ENCODE assay signal across 8 cellular contexts in genomic region chr5:168047043-168047668, GRCh38.
DNase-seq lines count a peak whose midpoint lies in the region; ATAC-seq and FAIRE-seq lines count a peak whose summit lies in the region.

No MANE protein-coding gene starts in this region.

- no peak overlapping the region for H3K4me3 Mint-ChIP-seq in activated CD8-positive, alpha-beta T cell treated with anti-CD3 and anti-CD28 coated beads, Interleukin-2, amount 10 ng/mL, durations not matched to agents 7 days and 5 days

- peak; percentile 66 for FAIRE-seq in urothelium cell line (lab: Jason Lieb, UNC)

- POLR2A ChIA-PET in activated CD8-positive, alpha-beta T cell treated with anti-CD3 and anti-CD28 coated beads, Interleukin-2, amount 10 ng/mL, durations not matched to agents 7 days and 5 days (lab: Charles Lee) = no interaction called here

- in situ Hi-C loops in G401 (cut with HindIII; ENCODE audit: low sequenced_read_pairs) = no loop called here

- DNase-seq in G401 (ENCODE audit: low spot score) = peak; percentile 79
- peak; percentile 57 for DNase-seq in NCI-H146 treated with DMSO at 0.1 percent for 48 hours (lab: John Stamatoyannopoulos, UW; ENCODE audit: unreplicated experiment)
- DNase-seq in activated CD8-positive, alpha-beta T cell treated with anti-CD3 and anti-CD28 coated beads, Interleukin-2, amount 10 ng/mL, durations not matched to agents 7 days and 5 days = peak; percentile 23
- peak; percentile 80 for DNase-seq in iPS-NIHi11 (ENCODE audit: low spot score)
- DNase-seq in urothelium cell line (ENCODE audit: low spot score) = peak; percentile 56

- no peak overlapping the region for H3K27ac Mint-ChIP-seq in activated CD8-positive, alpha-beta T cell treated with anti-CD3 and anti-CD28 coated beads, Interleukin-2, amount 10 ng/mL, durations not matched to agents 7 days and 5 days

- no peaks in the 10 kb centered on the region for H3K27me3 Mint-ChIP-seq in activated CD8-positive, alpha-beta T cell treated with anti-CD3 and anti-CD28 coated beads, Interleukin-2, amount 10 ng/mL, durations not matched to agents 7 days and 5 days (ENCODE audit: low read depth)

- H3K4me1 Mint-ChIP-seq in activated CD8-positive, alpha-beta T cell treated with anti-CD3 and anti-CD28 coated beads, Interleukin-2, amount 10 ng/mL, durations not matched to agents 7 days and 5 days (ENCODE audit: low read depth) = no peaks in the 10 kb centered on the region

- peak; percentile 54 for ATAC-seq in GM21825 (IDR thresholded peaks at IDR 0.05; ENCODE audit: unreplicated experiment)
- ATAC-seq in activated CD8-positive, alpha-beta T cell treated with anti-CD3 and anti-CD28 coated beads, Interleukin-2, amount 10 ng/mL, durations not matched to agents 7 days and 5 days = no peak
- no peak for ATAC-seq in HG02840 (IDR thresholded peaks at IDR 0.05; ENCODE audit: low FRiP score, unreplicated experiment)
- ATAC-seq in HG03378 (IDR thresholded peaks at IDR 0.05; ENCODE audit: unreplicated experiment) = no peak

- no peaks in the 10 kb centered on the region for H3K36me3 Mint-ChIP-seq in activated CD8-positive, alpha-beta T cell treated with anti-CD3 and anti-CD28 coated beads, Interleukin-2, amount 10 ng/mL, durations not matched to agents 7 days and 5 days (ENCODE audit: low read depth)

- H3K9me3 Mint-ChIP-seq in activated CD8-positive, alpha-beta T cell treated with anti-CD3 and anti-CD28 coated beads, Interleukin-2, amount 10 ng/mL, durations not matched to agents 7 days and 5 days (ENCODE audit: insufficient read depth) = no peaks in the 10 kb centered on the region

- CTCF ChIA-PET in activated CD8-positive, alpha-beta T cell treated with anti-CD3 and anti-CD28 coated beads, Interleukin-2, amount 10 ng/mL, durations not matched to agents 7 days and 5 days (lab: Charles Lee) = interaction anchor here (1.4 kb wide), 1 partner anchor 324 kb away, joined by 7 read pairs; no protein-coding TSS in a partner anchor

Comparison
In these comparisons a context has a peak if more than half of its experiments do, and no peak if none do; other contexts are left out.
1. DNase-seq: peak in every context shown above with its lines; median percentile 80 in iPS-NIHi11; 79 in G401; 57 in NCI-H146 treated with DMSO at 0.1 percent for 48 hours; 56 in urothelium cell line; 23 in activated CD8-positive, alpha-beta T cell treated with anti-CD3 and anti-CD28 coated beads, Interleukin-2, amount 10 ng/mL, durations not matched to agents 7 days and 5 days.